24 cellular contexts compared by ENCODE assay signal in the genomic region with DNA sequence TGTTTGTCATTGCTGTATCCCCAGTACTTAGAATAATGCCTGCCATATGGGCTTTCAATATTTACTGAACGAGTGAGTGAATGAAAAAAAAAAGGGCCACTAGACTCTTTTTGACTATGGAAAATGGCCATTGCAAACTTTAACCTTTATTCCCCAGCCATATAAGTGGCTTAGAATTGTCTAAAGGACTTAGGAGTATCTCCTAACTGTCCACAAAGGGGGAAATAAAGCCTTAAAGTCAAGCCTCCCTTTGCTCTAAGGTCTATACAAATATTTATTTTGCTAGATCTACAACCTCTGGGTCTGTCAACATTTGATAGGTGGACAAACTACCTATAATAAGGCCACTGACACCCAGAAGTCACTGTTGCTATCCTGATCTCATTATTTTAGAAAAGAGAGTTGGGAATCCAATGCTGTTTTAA. TPM values are rescaled to one million over a fixed set of nuclear protein-coding genes. Genes with fewer than 3 reads are reported as not detected.
"Had no signal": no experiment of that assay in that cellular context is flagged by ENCODE, and none has a peak within 500 bp of the region (broad histone marks: within the 10 kb centered on the region; RNA-seq: fewer than 3 reads in every experiment).

No MANE protein-coding gene starts in this region.

- H3K27ac Mint-ChIP-seq: activated naive CD8-positive, alpha-beta T cell; memory B cell; nephron progenitor cell; T-helper 17 cell had no signal

- H3K27me3 ChIP-seq: pancreas, right atrium auricular region, upper lobe of right lung had no signal

- H3K4me1 ChIP-seq: psoas muscle, right atrium auricular region, upper lobe of right lung had no signal

- H3K36me3 Mint-ChIP-seq: activated naive CD8-positive, alpha-beta T cell; memory B cell had no signal

- ATAC-seq: esophagus mucosa, psoas muscle, T-helper 17 cell, upper lobe of right lung had no signal

- H3K27ac ChIP-seq: psoas muscle, right atrium auricular region, upper lobe of right lung had no signal

- H3K4me1 Mint-ChIP-seq: memory B cell, nephron progenitor cell, T-helper 17 cell had no signal

- H3K4me3 Mint-ChIP-seq: activated naive CD8-positive, alpha-beta T cell; memory B cell; nephron progenitor cell; T-helper 17 cell had no signal

- H3K36me3 ChIP-seq: pancreas, right atrium auricular region, upper lobe of right lung had no signal

- DNase-seq: activated CD4-positive, alpha-beta T cell treated with anti-CD3 and anti-CD28 coated beads for 4 hours; activated CD4-positive, alpha-beta T cell treated with anti-CD3 and anti-CD28 coated beads, Interleukin-2, amount 50 U/mL, for 48 hours; activated CD4-positive, CD25-positive, alpha-beta regulatory T cell; central memory CD4-positive, alpha-beta T cell; effector memory CD4-positive, alpha-beta T cell; foreskin melanocyte; hippocampal formation; nephron progenitor cell; pancreas; psoas muscle; stimulated activated CD4-positive, alpha-beta T cell treated with anti-CD3 and anti-CD28 coated beads, Interleukin-4, amount 100 ng/mL, for 24 hours; stimulated activated naive CD4-positive, alpha-beta T cell treated with Interleukin-2 at 50 U/mL for 16 hours; T-helper 17 cell; upper lobe of right lung had no signal

- H3K4me3 ChIP-seq: pancreas, psoas muscle, right atrium auricular region, upper lobe of right lung had no signal

- H3K9me3 ChIP-seq: pancreas, psoas muscle, right atrium auricular region, upper lobe of right lung had no signal

- H3K9me3 Mint-ChIP-seq: memory B cell, nephron progenitor cell had no signal

- FAIRE-seq: astrocyte, endothelial cell of umbilical vein, pancreas had no signal

RNA-seq across cellular contexts. Expression of gene UPP2, which starts 25.7 kb away (rescaled TPM):
- total RNA-seq: astrocyte, dermis microvascular lymphatic vessel endothelial cell, endothelial cell of umbilical vein, esophagus mucosa, lower leg skin, myocyte, pancreas, psoas muscle, right atrium auricular region, subcutaneous adipose tissue, T-helper 17 cell, upper lobe of right lung had no signal
- polyA plus RNA-seq: endothelial cell of umbilical vein, pancreas, psoas muscle had no signal
